ENCODE assay signal across 1 cellular context in genomic region chr19:48363810-48364563, GRCh38.
A peak's percentile ranks its signal among the peaks of the same experiment; 100 is the strongest.
TF ChIP-seq lines count a peak whose summit lies in the region.

Gene SYNGR4, plus strand, starts transcription at chr19:48364367. Its CDS starts 1,476 bp downstream, at chr19:48365843.
Gene TMEM143, minus strand, starts transcription at chr19:48363940. Its CDS starts 20 bp downstream, at chr19:48363920.

TF ChIP-seq in HEK293, 187 proteins besides CTCF, POLR2A, EP300 and RAD21 (continued from another document and continues in another):
- TF ChIP-seq PRDM2 (tag by site-specific recombination; IDR thresholded peaks at IDR 0.05; ENCODE audit: borderline replicate concordance), result no peak
- no peak for TF ChIP-seq REST (tag by site-specific recombination; IDR thresholded peaks at IDR 0.05)
- TF ChIP-seq ZNF621 (tag by site-specific recombination; IDR thresholded peaks at IDR 0.05), result no peak
- no peak for TF ChIP-seq ZNF707 (tag by site-specific recombination; IDR thresholded peaks at IDR 0.05)
- peak; percentile 71; the same call in 1 of the 2 replicates for TF ChIP-seq ZEB2 (tag by site-specific recombination; IDR thresholded peaks at IDR 0.05)
- no peak for TF ChIP-seq ZNF548 (tag by site-specific recombination; IDR thresholded peaks at IDR 0.05)
- TF ChIP-seq ZNF157 (tag by site-specific recombination; IDR thresholded peaks at IDR 0.05), result no peak
- TF ChIP-seq ZNF837 (tag by site-specific recombination; IDR thresholded peaks at IDR 0.05), result no peak
- no peak for TF ChIP-seq ZNF354C (tag by site-specific recombination; IDR thresholded peaks at IDR 0.05; ENCODE audit: borderline replicate concordance, low read depth)
- TF ChIP-seq PBX3 (CRISPR knock-in tag; IDR thresholded peaks at IDR 0.05), result no peak; the same call in 1 of the 2 replicates
- TF ChIP-seq MEIS1 (CRISPR knock-in tag; IDR thresholded peaks at IDR 0.05; ENCODE audit: borderline replicate concordance), result no peak
- TF ChIP-seq GLIS2 (tag by site-specific recombination; IDR thresholded peaks at IDR 0.05), result no peak; the same call in 1 of the 2 replicates
- TF ChIP-seq ZNF521 (tag by site-specific recombination; IDR thresholded peaks at IDR 0.05), result no peak
- no peak for TF ChIP-seq ZNF544 (tag by site-specific recombination; IDR thresholded peaks at IDR 0.05)
- peak; percentile 35; the same call in 1 of the 2 replicates for TF ChIP-seq SP7 (tag by site-specific recombination; IDR thresholded peaks at IDR 0.05)
- peak; percentile 81 for TF ChIP-seq KLF16 (tag by site-specific recombination; IDR thresholded peaks at IDR 0.05)
- TF ChIP-seq ZNF501 (tag by site-specific recombination; IDR thresholded peaks at IDR 0.05), result no peak; the same call in 1 of the 2 replicates
- TF ChIP-seq ZNF704 (tag by site-specific recombination; IDR thresholded peaks at IDR 0.05), result no peak
- no peak for TF ChIP-seq MYNN (tag by site-specific recombination; IDR thresholded peaks at IDR 0.05; ENCODE audit: borderline replicate concordance)
- 0 out of 2 replicates have a peak, but pooled peaks have one; percentile 20 for TF ChIP-seq ZNF24 (tag by site-specific recombination; IDR thresholded peaks at IDR 0.05)
- no peak for TF ChIP-seq HOXC10 (CRISPR knock-in tag; IDR thresholded peaks at IDR 0.05)
- TF ChIP-seq ZFP69B (tag by site-specific recombination; IDR thresholded peaks at IDR 0.05), result peak; percentile 85
- no peak for TF ChIP-seq ZNF248 (tag by site-specific recombination; IDR thresholded peaks at IDR 0.05)
- no peak for TF ChIP-seq ZNF530 (tag by site-specific recombination; IDR thresholded peaks at IDR 0.05; ENCODE audit: low read depth)
- TF ChIP-seq ZNF416 (tag by site-specific recombination; IDR thresholded peaks at IDR 0.05), result no peak
- no peak for TF ChIP-seq ZNF174 (tag by site-specific recombination; IDR thresholded peaks at IDR 0.05)
- TF ChIP-seq ZSCAN23 (tag by site-specific recombination; IDR thresholded peaks at IDR 0.05), result no peak
- no peak for TF ChIP-seq AEBP2 (tag by site-specific recombination; IDR thresholded peaks at IDR 0.05; ENCODE audit: borderline replicate concordance)
- no peak for TF ChIP-seq ZNF558 (tag by site-specific recombination; IDR thresholded peaks at IDR 0.05)
- no peak for TF ChIP-seq ZNF221 (tag by site-specific recombination; IDR thresholded peaks at IDR 0.05; ENCODE audit: borderline replicate concordance)
- no peak for TF ChIP-seq ZNF626 (tag by site-specific recombination; IDR thresholded peaks at IDR 0.05)
- no peak for TF ChIP-seq ZNF362 (tag by site-specific recombination; IDR thresholded peaks at IDR 0.05)
- no peak for TF ChIP-seq TSHZ1 (tag by site-specific recombination; IDR thresholded peaks at IDR 0.05; ENCODE audit: borderline replicate concordance)
- no peak for TF ChIP-seq ZFP3 (tag by site-specific recombination; IDR thresholded peaks at IDR 0.05; ENCODE audit: low read depth)
- TF ChIP-seq ZIC2 (tag by site-specific recombination; IDR thresholded peaks at IDR 0.05), result peak; percentile 75
- TF ChIP-seq ZNF645 (tag by site-specific recombination; IDR thresholded peaks at IDR 0.05), result no peak
- TF ChIP-seq ZNF10 (tag by site-specific recombination; IDR thresholded peaks at IDR 0.05), result peak; percentile 84
- TF ChIP-seq ZNF529 (tag by site-specific recombination; IDR thresholded peaks at IDR 0.05; ENCODE audit: insufficient replicate concordance), result no peak
- no peak for TF ChIP-seq ZNF785 (tag by site-specific recombination; IDR thresholded peaks at IDR 0.05)
- peak; percentile 94 for TF ChIP-seq KLF8 (tag by site-specific recombination; IDR thresholded peaks at IDR 0.05)
- TF ChIP-seq ZNF843 (tag by site-specific recombination; IDR thresholded peaks at IDR 0.05), result peak; percentile 43; the same call in 1 of the 2 replicates
